In genomic region chr3:115279939-115280338, GRCh38 we compare ENCODE assay signal across 16 cellular contexts.
DNase-seq lines count a peak whose midpoint lies in the region; ATAC-seq and TF ChIP-seq lines count a peak whose summit lies in the region.
"Had no signal": no experiment of that assay in that cellular context is flagged by ENCODE, and none has a peak within 500 bp of the region (broad histone marks: within the 10 kb centered on the region; RNA-seq: fewer than 3 reads in every experiment).

No MANE protein-coding gene starts in this region.

- H3K27ac ChIP-seq in angular gyrus (ENCODE audit: low read depth, low read length): peak overlapping the region; percentile 37
- no peak overlapping the region for H3K27ac ChIP-seq in hepatocyte
- H3K27ac ChIP-seq: VCaP had no signal

- ATAC-seq in left ventricle myocardium superior: peak; percentile 68
- ATAC-seq: activated CD8-positive, alpha-beta T cell treated with anti-CD3 and anti-CD28 coated beads, Interleukin-2, amount 10 ng/mL, durations not matched to agents 7 days and 5 days; left lobe of liver; Panc1; SK-N-SH treated with all-trans-retinoic acid at 6 μM for 48 hours had no signal

- no peaks in the 10 kb centered on the region for H3K9me2 ChIP-seq in hepatocyte (replicated peaks; ENCODE audit: insufficient read depth)

- no peaks in the 10 kb centered on the region for H3K79me2 ChIP-seq in hepatocyte

- H4K20me1 ChIP-seq in hepatocyte (ENCODE audit: insufficient read depth, poor library complexity, severe bottlenecking): no peaks in the 10 kb centered on the region

- no peak for TF ChIP-seq CTCF in hepatocyte (IDR thresholded peaks at IDR 0.05; ENCODE audit: poor library complexity)

- no peaks in the 10 kb centered on the region for H3K27me3 ChIP-seq in hepatocyte

- peak; percentile 27 for DNase-seq in HCEC 1CT
- DNase-seq in left ventricle myocardium superior: no peak
- DNase-seq in stromal cell of bone marrow (ENCODE audit: low read depth): peak; percentile 67
- no peak for DNase-seq in hepatocyte (ENCODE audit: low spot score)
- no peak for DNase-seq in T-helper 2 cell
- DNase-seq in MV-4-11 (lab: John Stamatoyannopoulos, UW): no peak
- DNase-seq: activated CD8-positive, alpha-beta T cell treated with anti-CD3 and anti-CD28 coated beads, Interleukin-2, amount 10 ng/mL, durations not matched to agents 7 days and 5 days; DND-41; erythroblast; NCI-H1694 treated with DMSO at 0.1 percent for 48 hours; NCI-H524 had no signal

- H2AFZ ChIP-seq in hepatocyte: no peak overlapping the region

- 80% methylated on average over 1 of the region's 1 CpG for WGBS in hepatocyte (ENCODE audit: low lambda C conversion rate, missing lambda C conversion rate)

- no peaks in the 10 kb centered on the region for H3K4me1 ChIP-seq in hepatocyte (ENCODE audit: insufficient read depth)

- H3K36me3 ChIP-seq in hepatocyte (replicated peaks; ENCODE audit: insufficient read depth, low read depth): no peaks in the 10 kb centered on the region

- no peaks in the 10 kb centered on the region for H3K9me3 ChIP-seq in hepatocyte (ENCODE audit: low read depth)

- intact Hi-C loops in left ventricle myocardium superior (cut with micrococcal nuclease): no loop called here

- no peak overlapping the region for H3K4me2 ChIP-seq in hepatocyte

- H3K4me3 ChIP-seq in hepatocyte: no peak overlapping the region

Comparison
In these comparisons a context has a peak if more than half of its experiments do, and no peak if none do; other contexts are left out.
1. DNase-seq: peak in HCEC 1CT (single experiment) and stromal cell of bone marrow (single experiment); none in left ventricle myocardium superior (single experiment), hepatocyte (single experiment), T-helper 2 cell (0 of 5) and MV-4-11 (single experiment).